12 cellular contexts compared by ENCODE assay signal in the genomic region with DNA sequence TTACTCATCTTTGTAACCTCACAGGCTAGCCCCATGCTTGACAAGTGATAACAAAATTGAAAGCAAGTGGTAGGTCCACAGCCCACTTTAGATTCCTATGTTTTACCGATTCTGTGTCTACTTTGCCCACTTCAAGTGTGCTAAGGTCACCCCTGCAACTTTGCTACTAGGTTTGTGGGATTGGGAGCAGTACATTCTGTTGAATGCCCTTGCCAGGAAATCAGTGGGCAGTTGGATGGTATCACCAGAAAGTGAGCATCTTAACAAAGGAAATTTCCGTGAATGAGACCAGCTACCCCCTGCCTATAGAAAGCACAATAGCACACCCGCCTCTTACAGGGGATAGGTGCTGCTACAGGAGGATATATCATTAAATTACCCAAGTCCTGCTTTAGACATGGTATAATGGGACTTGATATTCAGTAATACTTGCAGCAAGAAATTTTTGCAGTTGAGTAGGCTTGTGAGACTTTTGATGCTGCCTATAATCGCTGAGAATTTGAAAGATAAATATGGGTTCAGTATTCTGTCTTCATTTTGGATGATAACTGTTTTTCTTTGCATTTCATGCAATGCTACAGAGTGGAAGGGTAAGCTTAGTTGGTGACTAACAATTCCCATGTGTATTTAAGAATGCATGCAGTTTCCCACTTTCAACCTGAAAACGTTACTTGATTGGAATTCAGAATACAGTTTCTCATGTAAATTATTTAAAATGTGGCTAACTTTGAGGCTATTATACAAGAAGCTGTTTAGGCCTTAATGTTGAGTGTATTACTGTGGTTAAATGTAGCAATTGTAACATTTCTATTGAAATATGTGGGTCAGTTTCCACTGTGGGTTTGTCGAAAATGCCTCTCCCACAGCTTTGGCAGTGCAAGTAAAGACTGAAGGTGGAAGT. TPM values are rescaled to one million over a fixed set of nuclear protein-coding genes. Genes with fewer than 3 reads are reported as not detected.
DNase-seq lines count a peak whose midpoint lies in the region; ATAC-seq, FAIRE-seq and TF ChIP-seq lines count a peak whose summit lies in the region.
"Had no signal": no experiment of that assay in that cellular context is flagged by ENCODE, and none has a peak within 500 bp of the region (broad histone marks: within the 10 kb centered on the region; RNA-seq: fewer than 3 reads in every experiment).

No MANE protein-coding gene starts in this region.

- no peaks in the 10 kb centered on the region for H3K27me3 Mint-ChIP-seq in CD8-positive, alpha-beta memory T cell
- H3K27me3 Mint-ChIP-seq in HFFc6 (ENCODE audit: insufficient read depth) (no peaks in the 10 kb centered on the region), neural progenitor cell (ENCODE audit: insufficient read depth, low read depth) (peaks cover 6% of the 10 kb centered on the region)

- H3K4me2 ChIP-seq in K562 (ENCODE audit: insufficient read depth, low read length) (no peak overlapping the region), neural progenitor cell (no peak overlapping the region)

- H3K4me3 ChIP-seq in CD8-positive, alpha-beta memory T cell (ENCODE audit: low read length): no peak overlapping the region
- H3K4me3 ChIP-seq in K562 (no peak overlapping the region), neural progenitor cell (no peak overlapping the region)
- H3K4me3 ChIP-seq: breast epithelium had no signal

- TF ChIP-seq RAD21 in K562 (CRISPR knock-in tag; conservative IDR thresholded peaks at IDR 0.05 in 1 of 2, IDR thresholded peaks at IDR 0.05 in 1 of 2): no peak

- no peaks in the 10 kb centered on the region for H3K36me3 ChIP-seq in CD8-positive, alpha-beta memory T cell (ENCODE audit: insufficient read depth, low read length)
- H3K36me3 ChIP-seq in K562 (ENCODE audit: control insufficient read depth, insufficient read depth, low read length): peaks cover 19% of the 10 kb centered on the region
- H3K36me3 ChIP-seq in neural progenitor cell: peaks cover 14% of the 10 kb centered on the region
- H3K36me3 ChIP-seq: breast epithelium had no signal

- peak overlapping the region in 5 of 8 donors; percentile 11 to 75 (median 40) for H3K27ac Mint-ChIP-seq in CD8-positive, alpha-beta memory T cell
- H3K27ac Mint-ChIP-seq in HFFc6 (peak overlapping the region; percentile 48; the same call in 1 of the 2 replicates), neural progenitor cell (no peak overlapping the region)

- WGBS in K562 (ENCODE audit: insufficient coverage, low coverage, missing lambda C conversion rate): 57% methylated on average over 6 of the region's 6 CpGs

- peaks cover 0 to 12% (median 0%) of the 10 kb centered on the region in 3 donors for H3K36me3 Mint-ChIP-seq in CD8-positive, alpha-beta memory T cell
- H3K36me3 Mint-ChIP-seq in HFFc6 (ENCODE audit: low read depth) (no peaks in the 10 kb centered on the region), neural progenitor cell (peaks cover 3% of the 10 kb centered on the region)

- H3K27ac ChIP-seq in CD8-positive, alpha-beta memory T cell (ENCODE audit: low read depth, low read length): no peak overlapping the region
- H3K27ac ChIP-seq in K562 (ENCODE audit: extremely low read depth, low read depth, low read length): no peak overlapping the region
- H3K27ac ChIP-seq in neural progenitor cell: peak overlapping the region; percentile 33
- H3K27ac ChIP-seq: breast epithelium had no signal

- in situ Hi-C loops in K562 (cut with MboI): loop anchor here (10.0 kb wide), 1 partner anchor 136 kb away; no protein-coding TSS in a partner anchor

- POLR2A ChIA-PET in CD8-positive, alpha-beta memory T cell (lab: Charles Lee): no interaction called here
- POLR2A ChIA-PET in K562 (lab: Yijun Ruan, JAX): interaction anchor here (0.6 to 1.7 kb wide), 3 partner anchors 9 to 30 kb away, joined by 3 to 4 read pairs (median 3); no protein-coding TSS in a partner anchor

- peaks cover 20 to 39% (median 30%) of the 10 kb centered on the region in 3 donors for H3K4me1 Mint-ChIP-seq in CD8-positive, alpha-beta memory T cell
- H3K4me1 Mint-ChIP-seq in HFFc6 (ENCODE audit: low read depth) (peaks cover 24% of the 10 kb centered on the region), neural progenitor cell (peaks cover 12% of the 10 kb centered on the region)
- H3K4me1 Mint-ChIP-seq: neural crest cell had no signal

- H3K9me3 ChIP-seq in CD8-positive, alpha-beta memory T cell (ENCODE audit: low read length): no peaks in the 10 kb centered on the region
- no peaks in the 10 kb centered on the region for H3K9me3 ChIP-seq in K562 (replicated peaks; ENCODE audit: control insufficient read depth, insufficient read depth, low read depth, low read length)
- no peaks in the 10 kb centered on the region for H3K9me3 ChIP-seq in neural progenitor cell (ENCODE audit: low read depth)
- H3K9me3 ChIP-seq: breast epithelium had no signal

- ATAC-seq in K562 (peak; percentile 31; the same call in 2 of the 3 replicates), GM21526 (IDR thresholded peaks at IDR 0.05; ENCODE audit: low FRiP score, unreplicated experiment) (no peak)

- H4K20me1 ChIP-seq in K562 (replicated peaks; ENCODE audit: control insufficient read depth, insufficient read depth, low read length): no peaks in the 10 kb centered on the region
- peaks cover 52% of the 10 kb centered on the region for H4K20me1 ChIP-seq in neural progenitor cell (ENCODE audit: low read depth)

- peak; percentile 22; the same call in 1 of the 2 replicates for TF ChIP-seq POLR2A in K562 (conservative IDR thresholded peaks at IDR 0.05)

- no peaks in the 10 kb centered on the region for H3K27me3 ChIP-seq in CD8-positive, alpha-beta memory T cell (ENCODE audit: insufficient read depth, low read length, poor library complexity, severe bottlenecking)
- H3K27me3 ChIP-seq in K562 (ENCODE audit: control insufficient read depth in 2 of 2, insufficient read depth in 2 of 2, low read length in 2 of 2) (no peaks in the 10 kb centered on the region), neural progenitor cell (no peaks in the 10 kb centered on the region)
- H3K27me3 ChIP-seq: breast epithelium had no signal

- TF ChIP-seq EP300 in K562 (IDR thresholded peaks at IDR 0.05; ENCODE audit: low read length): no peak

- no peaks in the 10 kb centered on the region for H3K9me3 Mint-ChIP-seq in CD8-positive, alpha-beta memory T cell
- H3K9me3 Mint-ChIP-seq in HFFc6: no peaks in the 10 kb centered on the region
- no peaks in the 10 kb centered on the region for H3K9me3 Mint-ChIP-seq in neural progenitor cell
- H3K9me3 Mint-ChIP-seq: neural crest cell had no signal

- H3F3A ChIP-seq in neural progenitor cell (ENCODE audit: low read depth): peaks cover 68% of the 10 kb centered on the region

- H3K79me2 ChIP-seq in K562 (ENCODE audit: control insufficient read depth, insufficient read depth, low read length) (no peaks in the 10 kb centered on the region), neural progenitor cell (ENCODE audit: low read depth) (no peaks in the 10 kb centered on the region)

- no peak for DNase-seq in CD8-positive, alpha-beta memory T cell
- no peak for DNase-seq in HFFc6
- no peak for DNase-seq in K562 (ENCODE audit: extremely low read depth in 1 of 4, low spot score in 3 of 4)
- DNase-seq in neural progenitor cell (ENCODE audit: low spot score): no peak
- no peak for DNase-seq in Kasumi-1 (lab: John Stamatoyannopoulos, UW)
- no peak for DNase-seq in NCI-H345 (lab: John Stamatoyannopoulos, UW)
- DNase-seq: activated CD8-positive, alpha-beta memory T cell treated with anti-CD3 and anti-CD28 coated beads, Interleukin-2, amount 50 U/mL, for 4 hours; erythroblast; NCI-H2081 treated with DMSO at 0.1 percent for 48 hours had no signal

- H3K4me3 Mint-ChIP-seq in CD8-positive, alpha-beta memory T cell: no peak overlapping the region
- H3K4me3 Mint-ChIP-seq in HFFc6: no peak overlapping the region
- H3K4me3 Mint-ChIP-seq in neural progenitor cell: no peak overlapping the region
- H3K4me3 Mint-ChIP-seq: neural crest cell had no signal

- no peaks in the 10 kb centered on the region for H3K4me1 ChIP-seq in CD8-positive, alpha-beta memory T cell (ENCODE audit: insufficient read depth, low read length)
- peaks cover 4 to 12% of the 10 kb centered on the region in 2 experiments; a peak in 4 of 5 replicates for H3K4me1 ChIP-seq in K562 (replicated peaks in 1 of 2; ENCODE audit: control insufficient read depth in 2 of 2, insufficient read depth in 2 of 2, low read length in 2 of 2)
- H3K4me1 ChIP-seq in neural progenitor cell: peaks cover 11% of the 10 kb centered on the region
- H3K4me1 ChIP-seq: breast epithelium had no signal

- CTCF ChIA-PET in CD8-positive, alpha-beta memory T cell (lab: Charles Lee): interaction anchor here (1.0 kb wide), 2 partner anchors 15 to 16 kb away, joined by 3 read pairs; no protein-coding TSS in a partner anchor
- CTCF ChIA-PET in K562 (lab: Yijun Ruan, JAX; ENCODE audit: low intra/inter-chr PET ratio): no interaction called here

- no peak for FAIRE-seq in K562 (lab: Jason Lieb, UNC)

- TF ChIP-seq CTCF in HFFc6 (IDR thresholded peaks at IDR 0.05) (no peak), K562 (IDR thresholded peaks at IDR 0.05 in 2 of 3, conservative IDR thresholded peaks at IDR 0.05 in 1 of 3; ENCODE audit: insufficient read depth in 2 of 3, low read depth in 1 of 3, low read length in 3 of 3) (no peak), neural progenitor cell (IDR thresholded peaks at IDR 0.05) (no peak)

- H3K9ac ChIP-seq in K562 (ENCODE audit: insufficient read depth in 1 of 2, low read depth in 2 of 2, low read length in 2 of 2) (no peak overlapping the region), neural progenitor cell (no peak overlapping the region)

- no peaks in the 10 kb centered on the region for H3K9me1 ChIP-seq in K562 (ENCODE audit: control insufficient read depth, insufficient read depth, low read length)

- no TSS peak for BruUV-seq in K562 (replicated peaks; lab: Mats Ljungman, UMichigan)

- no peak overlapping the region for H2AFZ ChIP-seq in K562 (ENCODE audit: low read depth, low read length)
- no peak overlapping the region for H2AFZ ChIP-seq in neural progenitor cell (replicated peaks)

- intact Hi-C loops in K562 (cut with micrococcal nuclease): loop anchor here (5.0 to 10.0 kb wide), 2 partner anchors 134 to 226 kb away; partner anchors contain the start of gene SHQ1

RNA-seq across cellular contexts. Expression of gene EBLN2, which starts 9.5 kb away (rescaled TPM):
- total RNA-seq in CD8-positive, alpha-beta memory T cell: 1 to 10 TPM; 3.2 to 4.7 TPM
- polyA plus RNA-seq in CD8-positive, alpha-beta memory T cell: 0.76 TPM
- total RNA-seq in HFFc6 (2021; fragmentation: NEBNext Ultra II Directional; extraction: Animal tissue kit (Norgen Biotek cat#: 25700)): 1 to 10 TPM; 1.5 to 1.9 (median 1.7) TPM
- total RNA-seq in K562 (2011; cell fraction: chromatin; rRNA removed; ENCODE audit: low replicate concordance): 17.9 and 40.1 TPM in 2 replicates
- total RNA-seq in K562 (2011; cell fraction: nucleolus; rRNA removed): 7.8 and 12.0 TPM in 2 replicates
- total RNA-seq in K562 (2011; cell fraction: nucleoplasm; rRNA removed): 19.9 and 38.8 TPM in 2 replicates
- total RNA-seq in K562 (2014; rRNA removed) (2.4 and 2.5 TPM in 2 replicates), K562 (2014; rRNA removed; fragmentation: Illumina TruSeq; extraction: Trizol) (4.6 and 5.2 TPM in 2 replicates), K562 (2015; rRNA removed; fragmentation: Illumina TruSeq; extraction: Trizol) (3.8 TPM in 2 replicates), K562 (2021) (2.2 and 3.0 TPM in 2 replicates), neural progenitor cell (ENCODE audit: low replicate concordance) (11.6 and 15.3 TPM in 2 replicates)
- polyA plus RNA-seq in K562 (2011; rRNA removed) (2.4 and 2.5 TPM in 2 replicates), K562 (2014; fragmentation: Illumina TruSeq; extraction: Trizol) (1.6 and 1.8 TPM in 2 replicates), K562 (2014; fragmentation: Nextera tagmentation; extraction: Ambion mirVana) (1 to 10 TPM in 1 of 2 experiments, under 1 TPM in 1; 0.39 to 1.4 TPM), K562 (2014; rRNA removed) (1.6 and 1.8 TPM in 2 replicates)
- polyA plus RNA-seq in K562 (2011; cell fraction: cytosol; rRNA removed): 0.25 and 0.49 TPM in 2 replicates
- 5.9 and 6.9 TPM in 2 replicates for polyA plus RNA-seq in K562 (2011; cell fraction: nucleus; rRNA removed)
- polyA plus RNA-seq in K562 (2012): 0.78 and 1.1 TPM in 2 replicates
- 14.6 and 18.2 TPM in 2 replicates for polyA minus RNA-seq in K562 (2011; rRNA and poly(A)+ RNA removed)
- polyA minus RNA-seq in K562 (2011; cell fraction: cytosol; rRNA and poly(A)+ RNA removed): 3.1 TPM in 2 replicates
- 7.3 and 16.2 TPM in 2 replicates for polyA minus RNA-seq in K562 (2011; cell fraction: nucleus; rRNA and poly(A)+ RNA removed)
